In genomic region chr4:56463711-56464110, GRCh38 we compare ENCODE assay signal across 2 cellular contexts.
A peak's percentile ranks its signal among the peaks of the same experiment; 100 is the strongest.
TF ChIP-seq lines count a peak whose summit lies in the region.

No MANE protein-coding gene starts in this region.

TF ChIP-seq in GM12878, 131 proteins besides CTCF, POLR2A, EP300 and RAD21:
- TF ChIP-seq PAX8 (IDR thresholded peaks at IDR 0.05) (no peak), BCL3 (IDR thresholded peaks at IDR 0.05; ENCODE audit: borderline replicate concordance, insufficient read depth, low read depth, low read length, poor library complexity, severe bottlenecking) (peak; percentile 14)

TF ChIP-seq in SK-N-SH, 30 proteins besides CTCF, POLR2A, EP300 and RAD21:
- no peak for TF ChIP-seq GABPA (IDR thresholded peaks at IDR 0.05; ENCODE audit: low read depth)
- TF ChIP-seq TCF12 (IDR thresholded peaks at IDR 0.05), result no peak
- TF ChIP-seq RXRA (IDR thresholded peaks at IDR 0.05; ENCODE audit: borderline replicate concordance, low read depth), result no peak
- no peak for TF ChIP-seq IRF3 (IDR thresholded peaks at IDR 0.05; ENCODE audit: low read depth, low read length)
- no peak for TF ChIP-seq CHD2 (IDR thresholded peaks at IDR 0.05; ENCODE audit: low read length, partially characterized antibody)
- TF ChIP-seq MXI1 (IDR thresholded peaks at IDR 0.05; ENCODE audit: low read depth, low read length), result no peak
- TF ChIP-seq ELF1 (IDR thresholded peaks at IDR 0.05), result no peak
- no peak for TF ChIP-seq POLR2AphosphoS5 (IDR thresholded peaks at IDR 0.05; ENCODE audit: low read depth, low read length)
- no peak for TF ChIP-seq YY1 (IDR thresholded peaks at IDR 0.05; ENCODE audit: low read depth)
- no peak for TF ChIP-seq RFX5 (IDR thresholded peaks at IDR 0.05; ENCODE audit: low read length)
- no peak for TF ChIP-seq MAX (IDR thresholded peaks at IDR 0.05; ENCODE audit: low read depth)
- TF ChIP-seq FOXM1 (IDR thresholded peaks at IDR 0.05; ENCODE audit: low read depth), result no peak
- TF ChIP-seq TAF1 (IDR thresholded peaks at IDR 0.05; ENCODE audit: borderline replicate concordance, low read depth, low read length), result no peak
- TF ChIP-seq PBX3 (IDR thresholded peaks at IDR 0.05), result no peak
- TF ChIP-seq MEF2A (IDR thresholded peaks at IDR 0.05; ENCODE audit: borderline replicate concordance, low read depth), result no peak
- TF ChIP-seq EZH2phosphoT487 (IDR thresholded peaks at IDR 0.05; ENCODE audit: borderline replicate concordance, low read depth), result no peak
TF ChIP-seq in SK-N-SH: peak in this region for 0.
